ENCODE assay signal across 2 cellular contexts in genomic region chr10:84762754-84763394, GRCh38.
TF ChIP-seq lines count a peak whose summit lies in the region.

No MANE protein-coding gene starts in this region.

TF ChIP-seq in GM23338, 12 proteins besides CTCF, POLR2A, EP300 and RAD21:
- TF ChIP-seq JUNB (IDR thresholded peaks at IDR 0.05; ENCODE audit: unreplicated experiment) (no peak), ZNF462 (CRISPR knock-in tag; IDR thresholded peaks at IDR 0.05) (no peak), NANOG (IDR thresholded peaks at IDR 0.05; ENCODE audit: borderline replicate concordance) (no peak), STAT1 (IDR thresholded peaks at IDR 0.05; ENCODE audit: unreplicated experiment) (no peak), POLR2AphosphoS5 (IDR thresholded peaks at IDR 0.05; ENCODE audit: low read depth) (no peak), REST (IDR thresholded peaks at IDR 0.05; ENCODE audit: unreplicated experiment) (no peak), ZNF331 (CRISPR knock-in tag; IDR thresholded peaks at IDR 0.05; ENCODE audit: low read depth) (no peak), CREB1 (CRISPR knock-in tag; IDR thresholded peaks at IDR 0.05; ENCODE audit: low read depth) (no peak), ZNF114 (CRISPR knock-in tag; IDR thresholded peaks at IDR 0.05) (no peak), EZH2 (IDR thresholded peaks at IDR 0.05; ENCODE audit: low read depth, unreplicated experiment) (no peak), EZH2phosphoT487 (IDR thresholded peaks at IDR 0.05; ENCODE audit: unreplicated experiment) (no peak), ETS1 (IDR thresholded peaks at IDR 0.05) (no peak)
TF ChIP-seq in GM23338: peak in this region for 0.

TF ChIP-seq in H1, 55 proteins besides CTCF, POLR2A, EP300 and RAD21:
- TF ChIP-seq ASH2L (IDR thresholded peaks at IDR 0.05; ENCODE audit: low read length) (no peak), TAF7 (optimal IDR thresholded peaks at IDR 0.05; ENCODE audit: borderline replicate concordance, low read depth, low read length) (no peak), CBX5 (IDR thresholded peaks at IDR 0.05; ENCODE audit: low read depth, low read length) (no peak), KDM5A (IDR thresholded peaks at IDR 0.05; ENCODE audit: low read length) (no peak), ZNF274 (IDR thresholded peaks at IDR 0.05; ENCODE audit: borderline replicate concordance, extremely low read depth, low read length) (no peak), MAFK (IDR thresholded peaks at IDR 0.05; ENCODE audit: low read depth, low read length) (0 out of 2 replicates have a peak, but pooled peaks have one; percentile 31), TAF1 (IDR thresholded peaks at IDR 0.05; ENCODE audit: low read depth, low read length) (no peak), MAX (IDR thresholded peaks at IDR 0.05) (peak; percentile 67), SIX5 (IDR thresholded peaks at IDR 0.05; ENCODE audit: low read depth, low read length) (no peak), BACH1 (IDR thresholded peaks at IDR 0.05; ENCODE audit: low read length) (no peak; the same call in 1 of the 2 replicates), JUND (IDR thresholded peaks at IDR 0.05; ENCODE audit: low read length) (no peak)
